32 cellular contexts compared by ENCODE assay signal in genomic region chr12:61530456-61530855, GRCh38.
"Had no signal": no experiment of that assay in that cellular context is flagged by ENCODE, and none has a peak within 500 bp of the region (broad histone marks: within the 10 kb centered on the region; RNA-seq: fewer than 3 reads in every experiment).

No MANE protein-coding gene starts in this region.

- H3K4me1 ChIP-seq: ascending aorta, body of pancreas, SJCRH30 had no signal

- DNase-seq: activated CD4-positive, alpha-beta T cell treated with anti-CD3 and anti-CD28 coated beads for 36 hours; activated CD4-positive, alpha-beta T cell treated with anti-CD3 and anti-CD28 coated beads, Interleukin-2, amount 10 ng/mL, durations not matched to agents 7 days and 5 days; activated CD4-positive, alpha-beta T cell treated with anti-CD3 and anti-CD28 coated beads, Interleukin-2, amount 50 U/mL, for 48 hours; activated CD8-positive, alpha-beta T cell treated with anti-CD3 and anti-CD28 coated beads, Interleukin-2, amount 10 ng/mL, durations not matched to agents 7 days and 5 days; activated gamma-delta T cell; activated naive CD4-positive, alpha-beta T cell treated with Interleukin-2 at 50 U/mL for 16 hours; activated naive CD8-positive, alpha-beta T cell treated with anti-CD3 and anti-CD28 coated beads, Interleukin-2, amount 10 ng/mL, durations not matched to agents 7 days and 5 days; activated T-cell treated with anti-CD3 and anti-CD28 coated beads, Interleukin-2, amount 50 U/mL, for 24 hours; amygdala; body of pancreas; Kasumi-1; KG1; MG63; NCI-H1048; NCI-H1105 treated with DMSO at 0.1 percent for 48 hours; NCI-H1436; NCI-H1694; NCI-H2029; NCI-H345; NCI-H526; NCI-H748 treated with DMSO at 0.1 percent for 48 hours; NK-92 treated with Interleukin-12 subunit alpha and Interleukin-12 subunit beta, amount 100 ng/mL, for 24 hours; SHP77; SJCRH30; T1000 had no signal

- H3K27me3 ChIP-seq: ascending aorta, body of pancreas, cardiac muscle cell, MG63, SJCRH30 had no signal

- ATAC-seq: activated CD4-positive, alpha-beta T cell treated with anti-CD3 and anti-CD28 coated beads for 36 hours; activated CD4-positive, CD25-positive, alpha-beta regulatory T cell treated with anti-CD3 and anti-CD28 coated beads, Interleukin-2, amount 50 U/mL, for 24 hours; activated CD8-positive, alpha-beta T cell treated with anti-CD3 and anti-CD28 coated beads, Interleukin-2, amount 10 ng/mL, durations not matched to agents 7 days and 5 days; body of pancreas had no signal

- H3K27me3 Mint-ChIP-seq: activated CD4-positive, alpha-beta T cell treated with anti-CD3 and anti-CD28 coated beads for 36 hours; activated CD4-positive, alpha-beta T cell treated with anti-CD3 and anti-CD28 coated beads, Interleukin-2, amount 10 ng/mL, durations not matched to agents 7 days and 5 days; activated naive CD4-positive, alpha-beta T cell treated with anti-CD3 and anti-CD28 coated beads, Interleukin-2, amount 50 U/mL, for 24 hours; activated naive CD8-positive, alpha-beta T cell treated with anti-CD3 and anti-CD28 coated beads, Interleukin-2, amount 10 ng/mL, durations not matched to agents 7 days and 5 days; activated T-cell treated with anti-CD3 and anti-CD28 coated beads, Interleukin-2, amount 50 U/mL, for 24 hours; central memory CD8-positive, alpha-beta T cell had no signal

- H3K27ac ChIP-seq: ascending aorta, body of pancreas, cardiac muscle cell, SJCRH30, SK-N-MC had no signal

- H3K36me3 Mint-ChIP-seq: activated naive CD4-positive, alpha-beta T cell treated with anti-CD3 and anti-CD28 coated beads, Interleukin-2, amount 50 U/mL, for 24 hours; activated naive CD8-positive, alpha-beta T cell treated with anti-CD3 and anti-CD28 coated beads, Interleukin-2, amount 10 ng/mL, durations not matched to agents 7 days and 5 days had no signal

- H3K9me3 ChIP-seq: ascending aorta, body of pancreas, MG63, SJCRH30 had no signal

- H3K36me3 ChIP-seq: ascending aorta, cardiac muscle cell, MG63, SJCRH30 had no signal

- H3K9me3 Mint-ChIP-seq: activated CD4-positive, alpha-beta T cell treated with anti-CD3 and anti-CD28 coated beads, Interleukin-2, amount 10 ng/mL, durations not matched to agents 7 days and 5 days; activated naive CD4-positive, alpha-beta T cell treated with anti-CD3 and anti-CD28 coated beads, Interleukin-2, amount 50 U/mL, for 24 hours; activated naive CD8-positive, alpha-beta T cell treated with anti-CD3 and anti-CD28 coated beads, Interleukin-2, amount 10 ng/mL, durations not matched to agents 7 days and 5 days had no signal

- H3K4me1 Mint-ChIP-seq: activated CD4-positive, alpha-beta T cell treated with anti-CD3 and anti-CD28 coated beads for 36 hours; activated CD4-positive, alpha-beta T cell treated with anti-CD3 and anti-CD28 coated beads, Interleukin-2, amount 10 ng/mL, durations not matched to agents 7 days and 5 days; activated naive CD4-positive, alpha-beta T cell treated with anti-CD3 and anti-CD28 coated beads, Interleukin-2, amount 50 U/mL, for 24 hours; activated naive CD8-positive, alpha-beta T cell treated with anti-CD3 and anti-CD28 coated beads, Interleukin-2, amount 10 ng/mL, durations not matched to agents 7 days and 5 days; central memory CD8-positive, alpha-beta T cell had no signal

- H3K4me3 ChIP-seq: ascending aorta, body of pancreas, cardiac muscle cell, MG63, SJCRH30, SK-N-MC had no signal

- H3K27ac Mint-ChIP-seq: activated CD4-positive, alpha-beta T cell treated with anti-CD3 and anti-CD28 coated beads for 36 hours; activated CD4-positive, alpha-beta T cell treated with anti-CD3 and anti-CD28 coated beads, Interleukin-2, amount 10 ng/mL, durations not matched to agents 7 days and 5 days; activated CD8-positive, alpha-beta T cell treated with anti-CD3 and anti-CD28 coated beads, Interleukin-2, amount 10 ng/mL, durations not matched to agents 7 days and 5 days; activated naive CD4-positive, alpha-beta T cell treated with anti-CD3 and anti-CD28 coated beads, Interleukin-2, amount 50 U/mL, for 24 hours; activated naive CD8-positive, alpha-beta T cell treated with anti-CD3 and anti-CD28 coated beads, Interleukin-2, amount 10 ng/mL, durations not matched to agents 7 days and 5 days; activated T-cell treated with anti-CD3 and anti-CD28 coated beads, Interleukin-2, amount 50 U/mL, for 24 hours; activated T-helper 2 cell treated with anti-CD3 and anti-CD28 coated beads, Interferon-gamma antibody, Interleukin-2, Interleukin-4, amounts not matched to agents 10 μg/mL and 5 μg/mL and 100 μg/mL, durations not matched to agents 14 hours and 24 hours and 36 hours had no signal

- H3K4me3 Mint-ChIP-seq: activated CD4-positive, alpha-beta T cell treated with anti-CD3 and anti-CD28 coated beads for 36 hours; activated CD4-positive, alpha-beta T cell treated with anti-CD3 and anti-CD28 coated beads, Interleukin-2, amount 10 ng/mL, durations not matched to agents 7 days and 5 days; activated CD8-positive, alpha-beta T cell treated with anti-CD3 and anti-CD28 coated beads, Interleukin-2, amount 10 ng/mL, durations not matched to agents 7 days and 5 days; activated naive CD4-positive, alpha-beta T cell treated with anti-CD3 and anti-CD28 coated beads, Interleukin-2, amount 50 U/mL, for 24 hours; activated naive CD8-positive, alpha-beta T cell treated with anti-CD3 and anti-CD28 coated beads, Interleukin-2, amount 10 ng/mL, durations not matched to agents 7 days and 5 days; activated T-cell treated with anti-CD3 and anti-CD28 coated beads, Interleukin-2, amount 50 U/mL, for 24 hours; central memory CD8-positive, alpha-beta T cell had no signal
